ENCODE assay signal across 8 cellular contexts in genomic region chr9:95025213-95026170, GRCh38.
A peak's percentile ranks its signal among the peaks of the same experiment; 100 is the strongest.
DNase-seq lines count a peak whose midpoint lies in the region; ATAC-seq and TF ChIP-seq lines count a peak whose summit lies in the region.

No MANE protein-coding gene starts in this region.

- ATAC-seq in mucosa of descending colon (peak; percentile 94), GM21360 (IDR thresholded peaks at IDR 0.05; ENCODE audit: unreplicated experiment) (no peak)

- H3K27me3 ChIP-seq in MM.1S (replicated peaks; ENCODE audit: insufficient read depth, low read length): no peaks in the 10 kb centered on the region

- no peaks in the 10 kb centered on the region for H3F3A ChIP-seq in MM.1S (ENCODE audit: insufficient read depth, low read length)

- H3K79me2 ChIP-seq in MM.1S (ENCODE audit: low read length): no peaks in the 10 kb centered on the region

- no peak overlapping the region for H3K27ac ChIP-seq in MM.1S (ENCODE audit: low read length)

- H3K9me2 ChIP-seq in MM.1S (replicated peaks; ENCODE audit: insufficient read depth, low read length): no peaks in the 10 kb centered on the region

- H3K36me3 ChIP-seq in mucosa of descending colon (ENCODE audit: low read depth) (no peaks in the 10 kb centered on the region), MM.1S (replicated peaks; ENCODE audit: insufficient read depth, low read length) (no peaks in the 10 kb centered on the region)

- no peak overlapping the region for H3K9ac ChIP-seq in MM.1S (ENCODE audit: low read length)

- H3K4me1 ChIP-seq in mucosa of descending colon (ENCODE audit: low read depth) (peaks cover 28% of the 10 kb centered on the region), MM.1S (ENCODE audit: low read length) (no peaks in the 10 kb centered on the region)

- no peak overlapping the region for H2AFZ ChIP-seq in MM.1S (ENCODE audit: low read length)

- H3K9me3 ChIP-seq in mucosa of descending colon: no peaks in the 10 kb centered on the region
- H3K9me3 ChIP-seq in MM.1S (replicated peaks; ENCODE audit: insufficient read depth, low read length): no peaks in the 10 kb centered on the region

- no peak overlapping the region for H3K4me2 ChIP-seq in MM.1S (ENCODE audit: low read depth, low read length)

- H3K4me3 ChIP-seq in mucosa of descending colon (no peak overlapping the region), MM.1S (ENCODE audit: low read length) (no peak overlapping the region)

- DNase-seq in A172 (ENCODE audit: low spot score) (peak; percentile 90), LHCN-M2 (ENCODE audit: low read depth) (peak; percentile 87), dermis microvascular lymphatic vessel endothelial cell (ENCODE audit: low read depth in 2 of 2) (peak; percentile 60 to 78), mucosa of descending colon (peak; percentile 68 to 77 (median 70)), MM.1S (no peak), NCI-H524 (lab: John Stamatoyannopoulos, UW) (no peak), GF-D8 (lab: John Stamatoyannopoulos, UW) (no peak)

- TF ChIP-seq CTCF in mucosa of descending colon (IDR thresholded peaks at IDR 0.05) (no peak), MM.1S (IDR thresholded peaks at IDR 0.05; ENCODE audit: low read length) (no peak)

- intact Hi-C loops in mucosa of descending colon (cut with DNase I, micrococcal nuclease): loop anchor here in 1 of 2 donors (10.0 kb wide), 1 partner anchor 241 kb away; no protein-coding TSS in a partner anchor

- H4K20me1 ChIP-seq in MM.1S (ENCODE audit: insufficient read depth, low read length): no peaks in the 10 kb centered on the region

Comparison
In these comparisons a context has a peak if more than half of its experiments do, and no peak if none do; other contexts are left out.
1. DNase-seq: peak in A172 (single experiment), LHCN-M2 (single experiment), dermis microvascular lymphatic vessel endothelial cell (2 of 2) and mucosa of descending colon (3 of 3); none in MM.1S (single experiment), NCI-H524 (0 of 2) and GF-D8 (single experiment).